Comparison of ENCODE assay signal across 8 cellular contexts in genomic region chr3:9422712-9423424, GRCh38. TPM values are rescaled to one million over a fixed set of nuclear protein-coding genes. Genes with fewer than 3 reads are reported as not detected.
DNase-seq lines count a peak whose midpoint lies in the region; ATAC-seq and TF ChIP-seq lines count a peak whose summit lies in the region.

No MANE protein-coding gene starts in this region.

- DNase-seq in CD14-positive monocyte (ENCODE audit: low spot score) (peak; percentile 47), HAP-1 (ENCODE audit: low spot score in 2 of 2) (peak; percentile 85 to 96), NCI-H460 (ENCODE audit: extremely low read depth, low read depth) (peak; percentile 90), neuronal stem cell (ENCODE audit: low spot score) (peak; percentile 49), T-helper 9 cell (no peak)
- DNase-seq in activated naive CD8-positive, alpha-beta T cell treated with anti-CD3 and anti-CD28 coated beads, Interleukin-2, amount 10 ng/mL, durations not matched to agents 7 days and 5 days: no peak

- intact Hi-C loops in CD14-positive monocyte (cut with micrococcal nuclease): loop anchor here (2.0 to 5.0 kb wide), 3 partner anchors 26 to 71 kb away; partner anchors contain the start of gene SETD5 (in 1 of the 2)

- H3K4me1 ChIP-seq in HAP-1: peaks cover 40% of the 10 kb centered on the region
- peaks cover 18 to 97% (median 30%) of the 10 kb centered on the region in 3 donors for H3K4me1 ChIP-seq in gastroesophageal sphincter
- peaks cover 0 to 31% of the 10 kb centered on the region in 2 donors for H3K4me1 ChIP-seq in neuronal stem cell (ENCODE audit: control insufficient read depth in 2 of 2, insufficient read depth in 1 of 2, low read depth in 1 of 2, low read length in 2 of 2)

- POLR2A ChIA-PET in activated naive CD8-positive, alpha-beta T cell treated with anti-CD3 and anti-CD28 coated beads, Interleukin-2, amount 10 ng/mL, durations not matched to agents 7 days and 5 days (lab: Charles Lee): no interaction called here

- H3K4me3 ChIP-seq in HAP-1 (no peak overlapping the region), gastroesophageal sphincter (peak overlapping the region in 1 of 2 donors; percentile 1), neuronal stem cell (ENCODE audit: low read length in 2 of 2) (no peak overlapping the region)

- no peaks in the 10 kb centered on the region for H3K9me3 Mint-ChIP-seq in CD14-positive monocyte
- no peaks in the 10 kb centered on the region for H3K9me3 Mint-ChIP-seq in activated naive CD8-positive, alpha-beta T cell treated with anti-CD3 and anti-CD28 coated beads, Interleukin-2, amount 10 ng/mL, durations not matched to agents 7 days and 5 days

- H3K27me3 Mint-ChIP-seq in CD14-positive monocyte (ENCODE audit: low read depth in 3 of 3): no peaks in the 10 kb centered on the region
- H3K27me3 Mint-ChIP-seq in activated naive CD8-positive, alpha-beta T cell treated with anti-CD3 and anti-CD28 coated beads, Interleukin-2, amount 10 ng/mL, durations not matched to agents 7 days and 5 days: no peaks in the 10 kb centered on the region

- peak; percentile 76 for TF ChIP-seq CTCF in CD14-positive monocyte (IDR thresholded peaks at IDR 0.05)
- TF ChIP-seq CTCF in gastroesophageal sphincter (IDR thresholded peaks at IDR 0.05): peak; percentile 52 to 72 (median 62)

- H3K4me1 Mint-ChIP-seq in CD14-positive monocyte: peaks cover 14% of the 10 kb centered on the region
- peaks cover 38% of the 10 kb centered on the region for H3K4me1 Mint-ChIP-seq in activated naive CD8-positive, alpha-beta T cell treated with anti-CD3 and anti-CD28 coated beads, Interleukin-2, amount 10 ng/mL, durations not matched to agents 7 days and 5 days

- in situ Hi-C loops in HAP-1 (cut with MboI; ENCODE audit: low sequenced_read_pairs): no loop called here

- H3K4ac ChIP-seq in neuronal stem cell (ENCODE audit: low read length): no peak overlapping the region

- peak overlapping the region; percentile 70 to 89 (median 76) for H3K27ac Mint-ChIP-seq in CD14-positive monocyte
- H3K27ac Mint-ChIP-seq in activated naive CD8-positive, alpha-beta T cell treated with anti-CD3 and anti-CD28 coated beads, Interleukin-2, amount 10 ng/mL, durations not matched to agents 7 days and 5 days: peak overlapping the region; percentile 69

- H3K18ac ChIP-seq in neuronal stem cell (ENCODE audit: low read length): no peak overlapping the region

- H2BK5ac ChIP-seq in neuronal stem cell (ENCODE audit: low read length): no peak overlapping the region

- no peak overlapping the region for H4K91ac ChIP-seq in neuronal stem cell (ENCODE audit: low read depth, low read length, poor library complexity)

- H2BK120ac ChIP-seq in neuronal stem cell (ENCODE audit: low read depth, low read length): no peak overlapping the region

- no peak overlapping the region for H4K8ac ChIP-seq in neuronal stem cell (ENCODE audit: low read depth, low read length)

- TF ChIP-seq EP300 in gastroesophageal sphincter (IDR thresholded peaks at IDR 0.05): no peak

- WGBS in gastroesophageal sphincter (ENCODE audit: low coverage in 1 of 2), 2 donors: 0 to 7% methylated on average over 2 to 5 of the region's 5 CpGs
- no CpG with 5 or more reads among the region's 5 CpGs for WGBS in neuronal stem cell (ENCODE audit: extremely low coverage in 2 of 2, insufficient read length in 2 of 2, insufficient replicate concordance in 1 of 2), 2 donors

- H3K14ac ChIP-seq in neuronal stem cell (ENCODE audit: low read length): no peak overlapping the region

- no peaks in the 10 kb centered on the region for H3K9me3 ChIP-seq in HAP-1
- H3K9me3 ChIP-seq in gastroesophageal sphincter: no peaks in the 10 kb centered on the region
- no peaks in the 10 kb centered on the region for H3K9me3 ChIP-seq in neuronal stem cell (replicated peaks in 1 of 2; ENCODE audit: control insufficient read depth in 2 of 2, insufficient read depth in 1 of 2, low read depth in 1 of 2, low read length in 2 of 2)

- no peak overlapping the region for H2BK15ac ChIP-seq in neuronal stem cell (ENCODE audit: low read length)

- no peak overlapping the region for H3K23ac ChIP-seq in neuronal stem cell (ENCODE audit: low read depth, low read length, poor library complexity)

- H2BK12ac ChIP-seq in neuronal stem cell (ENCODE audit: low read length): no peak overlapping the region

- no peak for TF ChIP-seq POLR2A in gastroesophageal sphincter (IDR thresholded peaks at IDR 0.05)

- peaks cover 6% of the 10 kb centered on the region for H3K79me1 ChIP-seq in neuronal stem cell (ENCODE audit: low read depth, low read length)

- peak overlapping the region; percentile 64 to 88 (median 84) for H3K27ac ChIP-seq in gastroesophageal sphincter
- peak overlapping the region; percentile 40 for H3K27ac ChIP-seq in neuronal stem cell (replicated peaks; ENCODE audit: low read length)

- H3K9ac ChIP-seq in neuronal stem cell (ENCODE audit: low read depth, low read length, poor library complexity): no peak overlapping the region

- H3K4me2 ChIP-seq in neuronal stem cell (ENCODE audit: insufficient read depth, low read length, poor library complexity, severe bottlenecking): no peak overlapping the region

- ATAC-seq in activated naive CD8-positive, alpha-beta T cell treated with anti-CD3 and anti-CD28 coated beads, Interleukin-2, amount 10 ng/mL, durations not matched to agents 7 days and 5 days (ENCODE audit: low read depth): peak; percentile 42
- ATAC-seq in gastroesophageal sphincter: peak; percentile 97
- ATAC-seq in GM18873 (IDR thresholded peaks at IDR 0.05; ENCODE audit: low FRiP score, unreplicated experiment): no peak

- H3K36me3 Mint-ChIP-seq in CD14-positive monocyte: peaks cover 27 to 39% of the 10 kb centered on the region in 2 donors
- peaks cover 14% of the 10 kb centered on the region for H3K36me3 Mint-ChIP-seq in activated naive CD8-positive, alpha-beta T cell treated with anti-CD3 and anti-CD28 coated beads, Interleukin-2, amount 10 ng/mL, durations not matched to agents 7 days and 5 days

- H2AK5ac ChIP-seq in neuronal stem cell (ENCODE audit: low read depth, low read length): no peak overlapping the region

- no peaks in the 10 kb centered on the region for H3K27me3 ChIP-seq in HAP-1 (ENCODE audit: low read depth)
- no peaks in the 10 kb centered on the region for H3K27me3 ChIP-seq in gastroesophageal sphincter
- H3K27me3 ChIP-seq in neuronal stem cell (ENCODE audit: control insufficient read depth in 3 of 3, insufficient read depth in 3 of 3, low read depth in 1 of 3, low read length in 3 of 3): no peaks in the 10 kb centered on the region

- no peak overlapping the region for H3K4me3 Mint-ChIP-seq in CD14-positive monocyte
- peak overlapping the region; percentile 14 for H3K4me3 Mint-ChIP-seq in activated naive CD8-positive, alpha-beta T cell treated with anti-CD3 and anti-CD28 coated beads, Interleukin-2, amount 10 ng/mL, durations not matched to agents 7 days and 5 days

- no peak overlapping the region for H2AFZ ChIP-seq in neuronal stem cell (ENCODE audit: low read length)

- peaks cover 40% of the 10 kb centered on the region for H3K36me3 ChIP-seq in HAP-1 (replicated peaks)
- H3K36me3 ChIP-seq in gastroesophageal sphincter: peaks cover 0 to 14% of the 10 kb centered on the region in 2 donors
- peaks cover 10 to 57% of the 10 kb centered on the region in 2 donors for H3K36me3 ChIP-seq in neuronal stem cell (replicated peaks in 1 of 2; ENCODE audit: control insufficient read depth in 2 of 2, insufficient read depth in 2 of 2, low read length in 2 of 2)

RNA-seq across cellular contexts. Expression of gene SETD5, which starts 25.5 kb away (rescaled TPM):
- 10 to 100 TPM in 1 of 2 donors, 1 to 10 TPM in 1; 4.1 to 13.7 TPM for polyA plus RNA-seq in CD14-positive monocyte
- total RNA-seq in NCI-H460 (2014; rRNA removed; shearing (Covaris generic)): 42.4 and 52.4 TPM in 2 replicates
- 61.9 and 69.7 TPM in 2 replicates for polyA plus RNA-seq in NCI-H460 (2014; cell fraction: nucleus; rRNA removed)
- 100 to 1,000 TPM; 146 to 149 TPM for total RNA-seq in activated naive CD8-positive, alpha-beta T cell treated with anti-CD3 and anti-CD28 coated beads, Interleukin-2, amount 10 ng/mL, durations not matched to agents 7 days and 5 days
- total RNA-seq in gastroesophageal sphincter: 10 to 100 TPM; 51.5 to 95.3 (median 76.8) TPM
- polyA plus RNA-seq in neuronal stem cell (2013, experiment 1 of 2): 210 TPM
- 225 TPM for polyA plus RNA-seq in neuronal stem cell (2013, experiment 2 of 2)

Comparison
In these comparisons a context has a peak if more than half of its experiments do, and no peak if none do; other contexts are left out.
1. DNase-seq: peak in CD14-positive monocyte (single experiment), HAP-1 (2 of 2), NCI-H460 (single experiment) and neuronal stem cell (single experiment); none in activated naive CD8-positive, alpha-beta T cell treated with anti-CD3 and anti-CD28 coated beads, Interleukin-2, amount 10 ng/mL, durations not matched to agents 7 days and 5 days (single experiment) and T-helper 9 cell (single experiment).